In the genomic region with DNA sequence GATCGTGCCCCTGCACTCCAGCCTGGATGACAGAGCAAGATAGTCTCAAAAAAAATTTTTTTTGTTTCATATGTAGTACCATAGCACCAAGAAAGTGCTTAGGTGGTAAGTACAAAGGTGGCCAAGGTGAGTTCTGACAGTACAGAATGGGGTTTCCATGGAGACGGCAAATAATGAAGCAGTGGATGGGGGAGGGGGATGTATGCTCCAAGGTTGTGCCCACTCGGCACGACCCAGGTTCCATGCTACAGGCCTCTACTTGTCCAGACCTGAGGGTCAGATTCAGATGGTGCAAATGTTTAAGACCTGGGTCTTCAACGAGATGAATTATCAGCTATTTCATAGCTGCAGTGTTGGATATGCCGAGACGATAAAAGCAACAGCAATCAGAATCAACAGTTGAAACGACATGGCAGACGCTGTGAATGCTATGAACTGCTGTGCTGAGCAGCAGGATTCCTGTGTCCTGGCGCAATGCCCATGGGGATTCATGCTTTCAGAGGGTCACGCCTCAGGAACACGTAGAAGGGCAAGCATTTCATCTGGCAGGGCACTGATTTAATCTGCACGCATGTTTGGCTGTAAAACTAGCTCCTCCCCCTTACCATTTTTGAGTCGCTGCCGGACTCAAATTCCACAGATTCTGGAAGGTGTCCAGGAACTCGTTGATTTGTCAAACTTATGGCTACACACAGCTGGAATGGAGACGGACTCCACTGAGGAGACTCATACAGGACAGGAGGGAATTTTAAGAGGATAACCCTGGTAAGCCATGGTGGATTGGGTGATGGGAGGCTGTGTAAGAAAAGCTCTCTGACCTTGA, we compare ENCODE assay signal across 8 cellular contexts.
A peak's percentile ranks its signal among the peaks of the same experiment; 100 is the strongest.
DNase-seq lines count a peak whose midpoint lies in the region; ATAC-seq and TF ChIP-seq lines count a peak whose summit lies in the region.

No MANE protein-coding gene starts in this region.

- H3K27ac ChIP-seq in IMR-90 (ENCODE audit: insufficient read depth, low read length) = peak overlapping the region; percentile 86
- peak overlapping the region; percentile 46 for H3K27ac ChIP-seq in right cardiac atrium (ENCODE audit: low read length)
- no peak overlapping the region for H3K27ac ChIP-seq in tibial artery

- H3K4me3 Mint-ChIP-seq in activated T-helper 2 cell treated with anti-CD3 and anti-CD28 coated beads, Interferon-gamma antibody, Interleukin-2, Interleukin-4, amounts not matched to agents 10 μg/mL and 5 μg/mL and 100 μg/mL, durations not matched to agents 14 hours and 24 hours and 36 hours (ENCODE audit: low read depth) = no peak overlapping the region
- no peak overlapping the region for H3K4me3 Mint-ChIP-seq in activated CD8-positive, alpha-beta T cell treated with anti-CD3 and anti-CD28 coated beads, Interleukin-2, amount 10 ng/mL, durations not matched to agents 7 days and 5 days

- no peaks in the 10 kb centered on the region for H3K79me1 ChIP-seq in IMR-90 (ENCODE audit: low read depth in 1 of 2, low read length in 2 of 2)

- no TSS peak for BruUV-seq in IMR-90 (replicated peaks; lab: Mats Ljungman, UMichigan)

- H4K91ac ChIP-seq in IMR-90 (ENCODE audit: insufficient read depth, low read depth, low read length) = peak overlapping the region; percentile 91

- CTCF ChIA-PET in IMR-90 (lab: Yijun Ruan, JAX) = interaction anchor here (0.5 to 1.0 kb wide), 3 partner anchors 19 to 750 kb away, joined by 3 to 5 read pairs (median 3); no protein-coding TSS in a partner anchor
- CTCF ChIA-PET in activated CD8-positive, alpha-beta T cell treated with anti-CD3 and anti-CD28 coated beads, Interleukin-2, amount 10 ng/mL, durations not matched to agents 7 days and 5 days (lab: Charles Lee) = no interaction called here

- H2BK15ac ChIP-seq in IMR-90 (ENCODE audit: low read depth, low read length) = peak overlapping the region; percentile 86; the same call in 2 of the 3 replicates

- H3K27me3 ChIP-seq in IMR-90 (ENCODE audit: control insufficient read depth, insufficient read depth, low read length) (no peaks in the 10 kb centered on the region), right cardiac atrium (ENCODE audit: control insufficient read depth, insufficient read depth) (no peaks in the 10 kb centered on the region), tibial artery (no peaks in the 10 kb centered on the region)

- H3K23ac ChIP-seq in IMR-90 (ENCODE audit: low read depth, low read length) = peak overlapping the region; percentile 69

- H2BK120ac ChIP-seq in IMR-90 (ENCODE audit: low read depth, low read length) = peak overlapping the region; percentile 98

- peak; percentile 100 for DNase-seq in IMR-90
- DNase-seq in T1000 (lab: John Stamatoyannopoulos, UW) = peak; percentile 100
- peak; percentile 91 to 95 (median 94) for DNase-seq in right cardiac atrium
- DNase-seq in tibial artery = peak; percentile 90 to 93
- DNase-seq in activated T-helper 2 cell treated with anti-CD3 and anti-CD28 coated beads, Interferon-gamma antibody, Interleukin-2, Interleukin-4, amounts not matched to agents 10 μg/mL and 5 μg/mL and 100 μg/mL, durations not matched to agents 14 hours and 24 hours and 36 hours (ENCODE audit: low spot score) = no peak
- no peak for DNase-seq in activated gamma-delta T cell treated with Interleukin-2 at 50 U/mL for 16 hours
- DNase-seq in OCI-M1 (lab: John Stamatoyannopoulos, UW) = no peak
- DNase-seq in activated CD8-positive, alpha-beta T cell treated with anti-CD3 and anti-CD28 coated beads, Interleukin-2, amount 10 ng/mL, durations not matched to agents 7 days and 5 days = no peak

- no peaks in the 10 kb centered on the region for H3K27me3 Mint-ChIP-seq in activated T-helper 2 cell treated with anti-CD3 and anti-CD28 coated beads, Interferon-gamma antibody, Interleukin-2, Interleukin-4, amounts not matched to agents 10 μg/mL and 5 μg/mL and 100 μg/mL, durations not matched to agents 14 hours and 24 hours and 36 hours (ENCODE audit: low read depth)
- peaks cover 11% of the 10 kb centered on the region for H3K27me3 Mint-ChIP-seq in activated CD8-positive, alpha-beta T cell treated with anti-CD3 and anti-CD28 coated beads, Interleukin-2, amount 10 ng/mL, durations not matched to agents 7 days and 5 days (ENCODE audit: low read depth)

- peak overlapping the region; percentile 93 for H2AK5ac ChIP-seq in IMR-90 (ENCODE audit: low read depth, low read length)

- H3K18ac ChIP-seq in IMR-90 (ENCODE audit: low read depth, low read length) = peak overlapping the region; percentile 64

- H3K36me3 ChIP-seq in IMR-90 (ENCODE audit: control insufficient read depth, insufficient read depth, low read length) (no peaks in the 10 kb centered on the region), tibial artery (no peaks in the 10 kb centered on the region)

- no peaks in the 10 kb centered on the region for H3K4me1 Mint-ChIP-seq in activated T-helper 2 cell treated with anti-CD3 and anti-CD28 coated beads, Interferon-gamma antibody, Interleukin-2, Interleukin-4, amounts not matched to agents 10 μg/mL and 5 μg/mL and 100 μg/mL, durations not matched to agents 14 hours and 24 hours and 36 hours (ENCODE audit: low read depth)
- H3K4me1 Mint-ChIP-seq in activated CD8-positive, alpha-beta T cell treated with anti-CD3 and anti-CD28 coated beads, Interleukin-2, amount 10 ng/mL, durations not matched to agents 7 days and 5 days (ENCODE audit: low read depth) = no peaks in the 10 kb centered on the region

- no peak for TF ChIP-seq POLR2A in IMR-90 (IDR thresholded peaks at IDR 0.05; ENCODE audit: low read depth, low read length)

- in situ Hi-C loops in IMR-90 (cut with MboI; ENCODE audit: low sequenced_read_pairs) = no loop called here

- H2AK9ac ChIP-seq in IMR-90 (replicated peaks; ENCODE audit: low read depth, low read length, poor library complexity) = peak overlapping the region; percentile 42

- ATAC-seq in IMR-90 (ENCODE audit: low read depth) = peak; percentile 96
- peak; percentile 93 to 96 for ATAC-seq in right cardiac atrium
- no peak for ATAC-seq in activated CD8-positive, alpha-beta T cell treated with anti-CD3 and anti-CD28 coated beads, Interleukin-2, amount 10 ng/mL, durations not matched to agents 7 days and 5 days

- H3K56ac ChIP-seq in IMR-90 (ENCODE audit: extremely low read depth, insufficient read depth, low read length) = peak overlapping the region; percentile 83

- H3K27ac Mint-ChIP-seq in activated T-helper 2 cell treated with anti-CD3 and anti-CD28 coated beads, Interferon-gamma antibody, Interleukin-2, Interleukin-4, amounts not matched to agents 10 μg/mL and 5 μg/mL and 100 μg/mL, durations not matched to agents 14 hours and 24 hours and 36 hours = no peak overlapping the region
- no peak overlapping the region for H3K27ac Mint-ChIP-seq in activated CD8-positive, alpha-beta T cell treated with anti-CD3 and anti-CD28 coated beads, Interleukin-2, amount 10 ng/mL, durations not matched to agents 7 days and 5 days

- TF ChIP-seq CTCF in IMR-90 (conservative IDR thresholded peaks at IDR 0.05; ENCODE audit: low read depth, low read length) (no peak), tibial artery (IDR thresholded peaks at IDR 0.05) (no peak)

- H4K8ac ChIP-seq in IMR-90 (ENCODE audit: low read depth in 2 of 2, low read length in 2 of 2) = peak overlapping the region; percentile 39 to 91

- no peaks in the 10 kb centered on the region for H3K36me3 Mint-ChIP-seq in activated T-helper 2 cell treated with anti-CD3 and anti-CD28 coated beads, Interferon-gamma antibody, Interleukin-2, Interleukin-4, amounts not matched to agents 10 μg/mL and 5 μg/mL and 100 μg/mL, durations not matched to agents 14 hours and 24 hours and 36 hours (ENCODE audit: low read depth)
- H3K36me3 Mint-ChIP-seq in activated CD8-positive, alpha-beta T cell treated with anti-CD3 and anti-CD28 coated beads, Interleukin-2, amount 10 ng/mL, durations not matched to agents 7 days and 5 days (ENCODE audit: low read depth) = no peaks in the 10 kb centered on the region

- peak overlapping the region; percentile 93 for H3K14ac ChIP-seq in IMR-90 (replicated peaks; ENCODE audit: low read depth, low read length)

- H3K4me3 ChIP-seq in IMR-90 (ENCODE audit: insufficient read depth, low read depth, low read length) = no peak overlapping the region
- H3K4me3 ChIP-seq in right cardiac atrium (ENCODE audit: low read length) = peak overlapping the region; percentile 27
- H3K4me3 ChIP-seq in tibial artery = peak overlapping the region; percentile 13 to 18

- peak overlapping the region; percentile 97 for H2BK20ac ChIP-seq in IMR-90 (ENCODE audit: low read depth, low read length)

- H3K4me2 ChIP-seq in IMR-90 (ENCODE audit: low read depth, low read length) = peak overlapping the region; percentile 46

- peak overlapping the region; percentile 97 for H3K4ac ChIP-seq in IMR-90 (ENCODE audit: low read depth, low read length)

- peak overlapping the region; percentile 37 for H3K9ac ChIP-seq in IMR-90 (ENCODE audit: low read depth, low read length)

- H4K5ac ChIP-seq in IMR-90 (ENCODE audit: low read depth, low read length) = peak overlapping the region; percentile 62

- intact Hi-C loops in IMR-90 (cut with micrococcal nuclease) = loop anchor here (1.0 to 5.0 kb wide), 2 partner anchors 34 to 102 kb away; no protein-coding TSS in a partner anchor
- intact Hi-C loops in right cardiac atrium (cut with DNase I) = no loop called here
- intact Hi-C loops in tibial artery (cut with DNase I; ENCODE audit: low total_unique reads) = no loop called here
- intact Hi-C loops in activated T-helper 2 cell treated with anti-CD3 and anti-CD28 coated beads, Interferon-gamma antibody, Interleukin-2, Interleukin-4, amounts not matched to agents 10 μg/mL and 5 μg/mL and 100 μg/mL, durations not matched to agents 14 hours and 24 hours and 36 hours (cut with micrococcal nuclease) = no loop called here

- TF ChIP-seq RAD21 in IMR-90 (IDR thresholded peaks at IDR 0.05; ENCODE audit: low read length) = no peak; the same call in 1 of the 2 replicates

- peak overlapping the region; percentile 85 for H2AFZ ChIP-seq in IMR-90 (replicated peaks; ENCODE audit: low read length, poor library complexity)

- H4K20me1 ChIP-seq in IMR-90 (ENCODE audit: insufficient read depth, low read length) = no peaks in the 10 kb centered on the region

- POLR2A ChIA-PET in IMR-90 (lab: Charles Lee; ENCODE audit: unreplicated experiment) = interaction anchor here (0.6 kb wide), 1 partner anchor 146 kb away, joined by 3 read pairs; no protein-coding TSS in a partner anchor
- POLR2A ChIA-PET in activated CD8-positive, alpha-beta T cell treated with anti-CD3 and anti-CD28 coated beads, Interleukin-2, amount 10 ng/mL, durations not matched to agents 7 days and 5 days (lab: Charles Lee) = no interaction called here

- no peaks in the 10 kb centered on the region for H3K9me3 Mint-ChIP-seq in activated T-helper 2 cell treated with anti-CD3 and anti-CD28 coated beads, Interferon-gamma antibody, Interleukin-2, Interleukin-4, amounts not matched to agents 10 μg/mL and 5 μg/mL and 100 μg/mL, durations not matched to agents 14 hours and 24 hours and 36 hours
- H3K9me3 Mint-ChIP-seq in activated CD8-positive, alpha-beta T cell treated with anti-CD3 and anti-CD28 coated beads, Interleukin-2, amount 10 ng/mL, durations not matched to agents 7 days and 5 days (ENCODE audit: insufficient read depth) = no peaks in the 10 kb centered on the region

- peaks cover 11% of the 10 kb centered on the region; the same call in 1 of the 2 replicates for H3K9me1 ChIP-seq in IMR-90 (ENCODE audit: insufficient read depth, low read length)

- H3K4me1 ChIP-seq in IMR-90 (ENCODE audit: control insufficient read depth, insufficient read depth, low read length) (peaks cover 6% of the 10 kb centered on the region), right cardiac atrium (ENCODE audit: control insufficient read depth, insufficient read depth, low read length) (peaks cover 7% of the 10 kb centered on the region), tibial artery (peaks cover 0 to 14% (median 11%) of the 10 kb centered on the region in 4 donors)

- H3K9me3 ChIP-seq in IMR-90 (ENCODE audit: control insufficient read depth, insufficient read depth, low read length) = peaks cover 8% of the 10 kb centered on the region
- no peaks in the 10 kb centered on the region for H3K9me3 ChIP-seq in right cardiac atrium (ENCODE audit: control insufficient read depth, low read length)
- H3K9me3 ChIP-seq in tibial artery = peaks cover 0 to 2% (median 0%) of the 10 kb centered on the region in 3 donors

- dilution Hi-C loops in IMR-90 (cut with HindIII; ENCODE audit: low sequenced_read_pairs, unreplicated experiment) = no loop called here

- H2BK5ac ChIP-seq in IMR-90 (ENCODE audit: low read depth, low read length, poor library complexity, severe bottlenecking) = peak overlapping the region; percentile 80

- WGBS in IMR-90 (ENCODE audit: extremely low coverage in 2 of 2, insufficient read length in 1 of 2), 2 experiments = 34% methylated on average over 8 of the region's 17 CpGs; no CpG with 5 or more reads in 1 of the 2 experiments
- WGBS in right cardiac atrium = 31% methylated on average over 17 of the region's 17 CpGs

Comparison
In these comparisons a context has a peak if more than half of its experiments do, and no peak if none do; other contexts are left out.
1. DNase-seq: peak in IMR-90 (single experiment), T1000 (single experiment), right cardiac atrium (3 of 3) and tibial artery (2 of 2); none in activated T-helper 2 cell treated with anti-CD3 and anti-CD28 coated beads, Interferon-gamma antibody, Interleukin-2, Interleukin-4, amounts not matched to agents 10 μg/mL and 5 μg/mL and 100 μg/mL, durations not matched to agents 14 hours and 24 hours and 36 hours (single experiment), activated gamma-delta T cell treated with Interleukin-2 at 50 U/mL for 16 hours (single experiment), OCI-M1 (single experiment) and activated CD8-positive, alpha-beta T cell treated with anti-CD3 and anti-CD28 coated beads, Interleukin-2, amount 10 ng/mL, durations not matched to agents 7 days and 5 days (single experiment).
2. H3K27ac ChIP-seq: peak in IMR-90 (single experiment) and right cardiac atrium (single experiment); none in tibial artery (0 of 2).